ENCODE assay signal across 11 cellular contexts in genomic region chr11:29518389-29519174, GRCh38.
DNase-seq lines count a peak whose midpoint lies in the region; ATAC-seq and TF ChIP-seq lines count a peak whose summit lies in the region.
"Had no signal": no experiment of that assay in that cellular context is flagged by ENCODE, and none has a peak within 500 bp of the region (broad histone marks: within the 10 kb centered on the region; RNA-seq: fewer than 3 reads in every experiment).

No MANE protein-coding gene starts in this region.

- no peak overlapping the region for H3K4me3 Mint-ChIP-seq in osteocyte (ENCODE audit: unreplicated experiment)
- H3K4me3 Mint-ChIP-seq in stimulated activated memory B cell treated with anti-CD40 and anti-IgM and Interleukin-4, amounts not matched to agents 10 μg/mL and 1 μg/mL and 100 μg/mL, for 72 hours = no peak overlapping the region
- no peak overlapping the region for H3K4me3 Mint-ChIP-seq in stimulated activated effector memory CD8-positive, alpha-beta T cell treated with anti-CD3 and anti-CD28 coated beads, Interleukin-12 subunit alpha, Interleukin-12 subunit beta, amount 100 ng/mL, for 72 hours
- H3K4me3 Mint-ChIP-seq: memory B cell had no signal

- H3K36me3 Mint-ChIP-seq in osteocyte (ENCODE audit: unreplicated experiment) = no peaks in the 10 kb centered on the region
- H3K36me3 Mint-ChIP-seq in stimulated activated memory B cell treated with anti-CD40 and anti-IgM and Interleukin-4, amounts not matched to agents 10 μg/mL and 1 μg/mL and 100 μg/mL, for 72 hours = no peaks in the 10 kb centered on the region
- no peaks in the 10 kb centered on the region for H3K36me3 Mint-ChIP-seq in stimulated activated effector memory CD8-positive, alpha-beta T cell treated with anti-CD3 and anti-CD28 coated beads, Interleukin-12 subunit alpha, Interleukin-12 subunit beta, amount 100 ng/mL, for 72 hours
- H3K36me3 Mint-ChIP-seq: memory B cell had no signal

- H3K4me3 ChIP-seq in GM12875 (ENCODE audit: low read depth, low read length) = no peak overlapping the region
- H3K4me3 ChIP-seq: PC-9 had no signal

- H3K9me3 Mint-ChIP-seq in osteocyte (ENCODE audit: unreplicated experiment) = peaks cover 11% of the 10 kb centered on the region
- peaks cover 9% of the 10 kb centered on the region for H3K9me3 Mint-ChIP-seq in stimulated activated memory B cell treated with anti-CD40 and anti-IgM and Interleukin-4, amounts not matched to agents 10 μg/mL and 1 μg/mL and 100 μg/mL, for 72 hours
- H3K9me3 Mint-ChIP-seq in stimulated activated effector memory CD8-positive, alpha-beta T cell treated with anti-CD3 and anti-CD28 coated beads, Interleukin-12 subunit alpha, Interleukin-12 subunit beta, amount 100 ng/mL, for 72 hours = peaks cover 24% of the 10 kb centered on the region

- no peaks in the 10 kb centered on the region for H3K4me1 Mint-ChIP-seq in osteocyte (ENCODE audit: unreplicated experiment)
- no peaks in the 10 kb centered on the region for H3K4me1 Mint-ChIP-seq in stimulated activated memory B cell treated with anti-CD40 and anti-IgM and Interleukin-4, amounts not matched to agents 10 μg/mL and 1 μg/mL and 100 μg/mL, for 72 hours
- no peaks in the 10 kb centered on the region for H3K4me1 Mint-ChIP-seq in stimulated activated effector memory CD8-positive, alpha-beta T cell treated with anti-CD3 and anti-CD28 coated beads, Interleukin-12 subunit alpha, Interleukin-12 subunit beta, amount 100 ng/mL, for 72 hours
- H3K4me1 Mint-ChIP-seq: memory B cell had no signal

- no peak overlapping the region for H3K27ac Mint-ChIP-seq in osteocyte (ENCODE audit: unreplicated experiment)
- no peak overlapping the region for H3K27ac Mint-ChIP-seq in stimulated activated memory B cell treated with anti-CD40 and anti-IgM and Interleukin-4, amounts not matched to agents 10 μg/mL and 1 μg/mL and 100 μg/mL, for 72 hours
- H3K27ac Mint-ChIP-seq in stimulated activated effector memory CD8-positive, alpha-beta T cell treated with anti-CD3 and anti-CD28 coated beads, Interleukin-12 subunit alpha, Interleukin-12 subunit beta, amount 100 ng/mL, for 72 hours = no peak overlapping the region
- H3K27ac Mint-ChIP-seq: memory B cell had no signal

- no peaks in the 10 kb centered on the region for H3K27me3 Mint-ChIP-seq in osteocyte (ENCODE audit: unreplicated experiment)
- H3K27me3 Mint-ChIP-seq in stimulated activated memory B cell treated with anti-CD40 and anti-IgM and Interleukin-4, amounts not matched to agents 10 μg/mL and 1 μg/mL and 100 μg/mL, for 72 hours = no peaks in the 10 kb centered on the region
- H3K27me3 Mint-ChIP-seq: memory B cell had no signal

- peak; percentile 26; the same call in 1 of the 2 replicates for TF ChIP-seq CTCF in GM12875 (IDR thresholded peaks at IDR 0.05; ENCODE audit: borderline replicate concordance, insufficient read depth, low read depth, low read length)
- TF ChIP-seq CTCF in osteocyte (IDR thresholded peaks at IDR 0.05) = no peak

- DNase-seq in left lobe of liver (ENCODE audit: low spot score) = no peak
- no peak for DNase-seq in osteocyte (ENCODE audit: extremely low spot score, unreplicated experiment)
- no peak for DNase-seq in activated naive CD4-positive, alpha-beta T cell treated with Interleukin-2 at 50 U/mL for 16 hours
- DNase-seq in stimulated activated effector memory CD8-positive, alpha-beta T cell treated with anti-CD3 and anti-CD28 coated beads, Interleukin-12 subunit alpha, Interleukin-12 subunit beta, amount 100 ng/mL, for 72 hours (ENCODE audit: low spot score in 2 of 2) = no peak
- DNase-seq: erythroblast had no signal

- peak; percentile 44 for ATAC-seq in HG03469 (IDR thresholded peaks at IDR 0.05; ENCODE audit: unreplicated experiment)
- peak; percentile 20; the same call in 1 of the 3 replicates for ATAC-seq in SK-N-SH treated with all-trans-retinoic acid at 6 μM for 48 hours
- peak; percentile 30 for ATAC-seq in left lobe of liver
- no peak for ATAC-seq in stimulated activated memory B cell treated with anti-CD40 and anti-IgM and Interleukin-4, amounts not matched to agents 10 μg/mL and 1 μg/mL and 100 μg/mL, for 72 hours
- no peak for ATAC-seq in stimulated activated effector memory CD8-positive, alpha-beta T cell treated with anti-CD3 and anti-CD28 coated beads, Interleukin-12 subunit alpha, Interleukin-12 subunit beta, amount 100 ng/mL, for 72 hours

TF ChIP-seq in SK-N-SH treated with all-trans-retinoic acid at 6 μM for 48 hours, 23 proteins besides CTCF, POLR2A, EP300 and RAD21:
- no peak for TF ChIP-seq PATZ1 (CRISPR knock-in tag; IDR thresholded peaks at IDR 0.05; ENCODE audit: borderline replicate concordance)
- TF ChIP-seq ESRRG (CRISPR knock-in tag; IDR thresholded peaks at IDR 0.05) = no peak
- TF ChIP-seq ZFP3 (CRISPR knock-in tag; IDR thresholded peaks at IDR 0.05) = no peak
- no peak for TF ChIP-seq PPARA (CRISPR knock-in tag; IDR thresholded peaks at IDR 0.05; ENCODE audit: borderline replicate concordance)
- TF ChIP-seq ZNF8 (CRISPR knock-in tag; IDR thresholded peaks at IDR 0.05) = no peak
- no peak for TF ChIP-seq TCF4 (CRISPR knock-in tag; IDR thresholded peaks at IDR 0.05; ENCODE audit: borderline replicate concordance)

Comparison
In these comparisons a context has a peak if more than half of its experiments do, and no peak if none do; other contexts are left out.
1. ATAC-seq: peak in HG03469 (single experiment), SK-N-SH treated with all-trans-retinoic acid at 6 μM for 48 hours (single experiment) and left lobe of liver (single experiment); none in stimulated activated memory B cell treated with anti-CD40 and anti-IgM and Interleukin-4, amounts not matched to agents 10 μg/mL and 1 μg/mL and 100 μg/mL, for 72 hours (single experiment) and stimulated activated effector memory CD8-positive, alpha-beta T cell treated with anti-CD3 and anti-CD28 coated beads, Interleukin-12 subunit alpha, Interleukin-12 subunit beta, amount 100 ng/mL, for 72 hours (single experiment).